Comparison of ENCODE assay signal across 19 cellular contexts in genomic region chr20:23132293-23132929, GRCh38. TPM values are rescaled to one million over a fixed set of nuclear protein-coding genes. Genes with fewer than 3 reads are reported as not detected.
DNase-seq lines count a peak whose midpoint lies in the region; ATAC-seq and TF ChIP-seq lines count a peak whose summit lies in the region.
"Had no signal": no experiment of that assay in that cellular context is flagged by ENCODE, and none has a peak within 500 bp of the region (broad histone marks: within the 10 kb centered on the region; RNA-seq: fewer than 3 reads in every experiment).

No MANE protein-coding gene starts in this region.

- H3K27ac Mint-ChIP-seq in activated CD4-positive, alpha-beta T cell treated with anti-CD3 and anti-CD28 coated beads, Interleukin-2, amount 10 ng/mL, durations not matched to agents 24 days and 14 days: no peak overlapping the region
- H3K27ac Mint-ChIP-seq: nephron progenitor cell, T-helper 17 cell had no signal

- H3K36me3 ChIP-seq in BLaER1 (no peaks in the 10 kb centered on the region), gastroesophageal sphincter (no peaks in the 10 kb centered on the region), neutrophil (no peaks in the 10 kb centered on the region)
- H3K36me3 ChIP-seq: right lobe of liver had no signal

- TF ChIP-seq POLR2A in NB4 (IDR thresholded peaks at IDR 0.05; ENCODE audit: extremely low read depth, insufficient read length) (no peak), gastroesophageal sphincter (IDR thresholded peaks at IDR 0.05) (no peak)

- H3K4me3 Mint-ChIP-seq in activated CD4-positive, alpha-beta T cell treated with anti-CD3 and anti-CD28 coated beads, Interleukin-2, amount 10 ng/mL, durations not matched to agents 24 days and 14 days: no peak overlapping the region
- H3K4me3 Mint-ChIP-seq: nephron progenitor cell, T-helper 17 cell had no signal

- TF ChIP-seq EP300 in gastroesophageal sphincter (IDR thresholded peaks at IDR 0.05): no peak

- H3K27me3 Mint-ChIP-seq in activated CD4-positive, alpha-beta T cell treated with anti-CD3 and anti-CD28 coated beads, Interleukin-2, amount 10 ng/mL, durations not matched to agents 24 days and 14 days: peaks cover 4% of the 10 kb centered on the region
- H3K27me3 Mint-ChIP-seq: T-helper 17 cell had no signal

- TF ChIP-seq CTCF in NB4 (IDR thresholded peaks at IDR 0.05; ENCODE audit: low read depth, low read length) (no peak), gastroesophageal sphincter (IDR thresholded peaks at IDR 0.05) (no peak), neutrophil (IDR thresholded peaks at IDR 0.05) (no peak)

- H4K20me1 ChIP-seq in BLaER1: no peaks in the 10 kb centered on the region

- H3K9me3 ChIP-seq in BLaER1 (peaks cover 7% of the 10 kb centered on the region; the same call in 1 of the 2 replicates), gastroesophageal sphincter (no peaks in the 10 kb centered on the region), neutrophil (no peaks in the 10 kb centered on the region)
- H3K9me3 ChIP-seq: right lobe of liver had no signal

- H3K4me1 ChIP-seq in BLaER1 (peaks cover 52% of the 10 kb centered on the region), gastroesophageal sphincter (peaks cover 0 to 20% (median 0%) of the 10 kb centered on the region in 3 donors), neutrophil (ENCODE audit: control insufficient read depth in 1 of 2, insufficient read depth in 1 of 2, low read depth in 1 of 2, low read length in 1 of 2) (peaks cover 51 to 73% of the 10 kb centered on the region in 2 experiments)
- H3K4me1 ChIP-seq: right lobe of liver had no signal

- DNase-seq in NB4 (ENCODE audit: low read depth) (peak; percentile 66), NCI-H187 (lab: John Stamatoyannopoulos, UW) (no peak), T1000 (lab: John Stamatoyannopoulos, UW) (no peak)
- DNase-seq in activated CD4-positive, alpha-beta T cell treated with anti-CD3 and anti-CD28 coated beads, Interleukin-2, amount 10 ng/mL, durations not matched to agents 24 days and 14 days: no peak
- DNase-seq: activated T-cell treated with anti-CD3 and anti-CD28 coated beads for 4 hours; DMS 273 treated with DMSO at 0.1 percent for 48 hours; hippocampal formation; NCI-H1105; NCI-H2227 treated with DMSO at 0.1 percent for 48 hours; nephron progenitor cell; stimulated activated naive CD4-positive, alpha-beta T cell treated with Interleukin-2 at 50 U/mL for 16 hours; T-helper 17 cell had no signal

- no peaks in the 10 kb centered on the region for H3K27me3 ChIP-seq in BLaER1
- no peaks in the 10 kb centered on the region for H3K27me3 ChIP-seq in gastroesophageal sphincter
- no peaks in the 10 kb centered on the region for H3K27me3 ChIP-seq in neutrophil
- H3K27me3 ChIP-seq: right lobe of liver had no signal

- H3K36me3 Mint-ChIP-seq in activated CD4-positive, alpha-beta T cell treated with anti-CD3 and anti-CD28 coated beads, Interleukin-2, amount 10 ng/mL, durations not matched to agents 24 days and 14 days (ENCODE audit: low read depth): no peaks in the 10 kb centered on the region

- H3K4me2 ChIP-seq in BLaER1: peak overlapping the region; percentile 49

- H3K9me3 Mint-ChIP-seq in activated CD4-positive, alpha-beta T cell treated with anti-CD3 and anti-CD28 coated beads, Interleukin-2, amount 10 ng/mL, durations not matched to agents 24 days and 14 days: no peaks in the 10 kb centered on the region

- H3K4me3 ChIP-seq in BLaER1 (no peak overlapping the region), NB4 (ENCODE audit: low read depth, low read length) (no peak overlapping the region), gastroesophageal sphincter (no peak overlapping the region), neutrophil (ENCODE audit: low read depth in 1 of 2, low read length in 1 of 2) (no peak overlapping the region)
- H3K4me3 ChIP-seq: right lobe of liver had no signal

- intact Hi-C loops in activated CD4-positive, alpha-beta T cell treated with anti-CD3 and anti-CD28 coated beads, Interleukin-2, amount 10 ng/mL, durations not matched to agents 24 days and 14 days (cut with micrococcal nuclease): no loop called here

- no peak overlapping the region for H3K9ac ChIP-seq in BLaER1

- peak; percentile 35 for ATAC-seq in gastroesophageal sphincter
- ATAC-seq in GM19328 (IDR thresholded peaks at IDR 0.05; ENCODE audit: unreplicated experiment): no peak
- ATAC-seq: Panc1, T-helper 17 cell had no signal

- H3K4me1 Mint-ChIP-seq in activated CD4-positive, alpha-beta T cell treated with anti-CD3 and anti-CD28 coated beads, Interleukin-2, amount 10 ng/mL, durations not matched to agents 24 days and 14 days: peaks cover 9% of the 10 kb centered on the region

- 73 to 75% methylated on average over 6 to 8 of the region's 14 CpGs for WGBS in gastroesophageal sphincter (ENCODE audit: low coverage in 1 of 2), 2 donors

- H3K27ac ChIP-seq in BLaER1: peak overlapping the region; percentile 3
- peak overlapping the region in 3 of 4 donors; percentile 37 to 64 (median 45) for H3K27ac ChIP-seq in gastroesophageal sphincter
- H3K27ac ChIP-seq in neutrophil: peak overlapping the region; percentile 60
- H3K27ac ChIP-seq: right lobe of liver had no signal

RNA-seq across cellular contexts. Expression of gene CD93, which starts 46.3 kb away (rescaled TPM):
- total RNA-seq in gastroesophageal sphincter: 10 to 100 TPM; 20.4 to 75.4 (median 47.2) TPM
- 1.5 and 1.7 TPM in 2 replicates for total RNA-seq in activated CD4-positive, alpha-beta T cell treated with anti-CD3 and anti-CD28 coated beads, Interleukin-2, amount 10 ng/mL, durations not matched to agents 24 days and 14 days
- total RNA-seq: H4 had no signal

Comparison
In these comparisons a context has a peak if more than half of its experiments do, and no peak if none do; other contexts are left out.
1. H3K27ac ChIP-seq: peak in every context shown above with its lines; median percentile 60 in neutrophil; 45 in gastroesophageal sphincter; 3 in BLaER1.